Comparison of ENCODE assay signal across 8 cellular contexts in the genomic region with DNA sequence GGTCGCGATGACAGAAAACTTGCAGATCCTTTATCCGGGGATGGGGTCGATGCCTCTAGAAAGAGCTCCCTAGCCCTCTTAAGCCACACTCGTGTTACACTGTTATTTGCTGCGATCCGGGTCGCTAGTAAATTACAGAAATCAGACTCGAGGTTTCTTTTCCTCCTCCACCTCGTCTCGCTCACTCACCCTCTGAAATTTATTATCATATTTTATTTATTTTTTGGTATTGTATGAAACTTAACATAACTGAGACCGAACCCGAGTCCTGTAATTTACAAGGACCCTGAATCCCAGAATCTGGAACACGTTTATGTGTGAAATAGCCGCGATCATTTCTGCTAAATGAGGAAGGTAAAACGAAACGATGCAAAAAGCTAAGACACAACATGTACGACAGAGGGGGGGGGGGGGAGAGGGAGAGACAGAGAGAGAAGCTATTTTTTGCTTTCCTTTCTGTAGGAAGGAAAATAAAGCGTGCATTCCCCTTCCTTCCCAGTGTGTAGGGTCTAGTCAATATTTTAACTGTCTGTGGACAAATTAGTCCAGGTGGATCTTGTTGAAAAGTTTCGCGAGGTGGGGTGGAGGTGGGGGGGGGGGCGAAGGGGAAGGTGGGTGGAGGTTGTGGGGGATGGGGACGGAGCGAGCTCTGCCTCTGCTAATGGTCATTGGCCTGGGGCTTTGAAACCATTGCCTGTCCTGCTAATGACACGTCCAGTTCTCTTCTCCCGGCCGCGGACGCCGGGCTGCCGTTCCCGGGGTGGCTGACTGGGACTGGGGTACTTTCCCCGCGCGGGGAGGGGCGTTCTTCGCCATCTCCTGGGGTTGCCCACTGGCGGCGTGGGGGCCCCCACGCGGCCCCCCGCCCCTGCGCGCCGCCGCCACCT. TPM values are rescaled to one million over a fixed set of nuclear protein-coding genes. Genes with fewer than 3 reads are reported as not detected.
DNase-seq lines count a peak whose midpoint lies in the region; ATAC-seq and TF ChIP-seq lines count a peak whose summit lies in the region.

No MANE protein-coding gene starts in this region.

- no peaks in the 10 kb centered on the region for H3F3A ChIP-seq in Loucy (ENCODE audit: low read depth)

- H3K79me2 ChIP-seq in Loucy (ENCODE audit: insufficient read depth, low read length): peaks cover 61% of the 10 kb centered on the region

- POLR2A ChIA-PET in GM10248 (lab: Yijun Ruan, JAX): interaction anchor here (0.5 kb wide), 1 partner anchor 1120 kb away, joined by 4 read pairs; no protein-coding TSS in a partner anchor

- H3K4me1 ChIP-seq in Loucy (ENCODE audit: insufficient read depth, low read length, poor library complexity, severe bottlenecking): peaks cover 45% of the 10 kb centered on the region

- no peak for TF ChIP-seq CTCF in GM10248 (IDR thresholded peaks at IDR 0.05; ENCODE audit: control extremely low read depth, extremely low read depth, low read depth, missing control alignments)
- TF ChIP-seq CTCF in Loucy (conservative IDR thresholded peaks at IDR 0.05; ENCODE audit: low read length): no peak
- TF ChIP-seq CTCF in coronary artery (IDR thresholded peaks at IDR 0.05): no peak

- peak overlapping the region; percentile 91 to 94 for H3K27ac ChIP-seq in coronary artery

- H3K9me3 ChIP-seq in Loucy (ENCODE audit: insufficient read depth, low read depth, low read length): no peaks in the 10 kb centered on the region

- peak overlapping the region; percentile 78 for H3K4me2 ChIP-seq in Loucy (ENCODE audit: low read depth, low read length, poor library complexity, severe bottlenecking)

- peak; percentile 57 for DNase-seq in GM10248 (ENCODE audit: extremely low spot score)
- DNase-seq in activated CD4-positive, alpha-beta T cell treated with anti-CD3 and anti-CD28 coated beads for 48 hours: peak; percentile 48
- DNase-seq in coronary artery (ENCODE audit: low spot score): peak; percentile 73
- peak; percentile 66 for DNase-seq in left lobe of liver (ENCODE audit: low spot score)
- DNase-seq in stimulated activated CD4-positive, alpha-beta T cell treated with anti-CD3 and anti-CD28 coated beads, Interleukin-1b, Interleukin-23, amount 100 ng/mL, for 48 hours: peak; percentile 31

- CTCF ChIA-PET in GM10248 (lab: Yijun Ruan, JAX): no interaction called here

- no peaks in the 10 kb centered on the region for H3K27me3 ChIP-seq in Loucy (ENCODE audit: insufficient read depth, low read length, poor library complexity, severe bottlenecking)

- peaks cover 39% of the 10 kb centered on the region for H4K20me1 ChIP-seq in Loucy (ENCODE audit: insufficient read depth, low read length, poor library complexity, severe bottlenecking)

- peak overlapping the region; percentile 93 for H3K9ac ChIP-seq in Loucy (ENCODE audit: low read depth, low read length, poor library complexity, severe bottlenecking)

- peak; percentile 21 for ATAC-seq in left lobe of liver
- no peak for ATAC-seq in HG03354 (IDR thresholded peaks at IDR 0.05; ENCODE audit: poor library complexity, severe bottlenecking, unreplicated experiment)
- ATAC-seq in GM21576 (IDR thresholded peaks at IDR 0.05; ENCODE audit: unreplicated experiment): no peak

- H3K4me3 ChIP-seq in Loucy (ENCODE audit: low read length, poor library complexity, severe bottlenecking) (peak overlapping the region; percentile 94), coronary artery (peak overlapping the region; percentile 90)

- peaks cover 3% of the 10 kb centered on the region; the same call in 1 of the 2 replicates for H3K36me3 ChIP-seq in Loucy (ENCODE audit: insufficient read depth, low read length)

- no peaks in the 10 kb centered on the region for H3K9me2 ChIP-seq in Loucy (replicated peaks; ENCODE audit: low read depth, low read length)

- peak overlapping the region; percentile 92 for H2AFZ ChIP-seq in Loucy (ENCODE audit: low read length)

RNA-seq across cellular contexts. Expression of a gene that starts 1.7 kb away (rescaled TPM):
- total RNA-seq in left lobe of liver: 13.0 TPM
